18 cellular contexts compared by ENCODE assay signal in the genomic region with DNA sequence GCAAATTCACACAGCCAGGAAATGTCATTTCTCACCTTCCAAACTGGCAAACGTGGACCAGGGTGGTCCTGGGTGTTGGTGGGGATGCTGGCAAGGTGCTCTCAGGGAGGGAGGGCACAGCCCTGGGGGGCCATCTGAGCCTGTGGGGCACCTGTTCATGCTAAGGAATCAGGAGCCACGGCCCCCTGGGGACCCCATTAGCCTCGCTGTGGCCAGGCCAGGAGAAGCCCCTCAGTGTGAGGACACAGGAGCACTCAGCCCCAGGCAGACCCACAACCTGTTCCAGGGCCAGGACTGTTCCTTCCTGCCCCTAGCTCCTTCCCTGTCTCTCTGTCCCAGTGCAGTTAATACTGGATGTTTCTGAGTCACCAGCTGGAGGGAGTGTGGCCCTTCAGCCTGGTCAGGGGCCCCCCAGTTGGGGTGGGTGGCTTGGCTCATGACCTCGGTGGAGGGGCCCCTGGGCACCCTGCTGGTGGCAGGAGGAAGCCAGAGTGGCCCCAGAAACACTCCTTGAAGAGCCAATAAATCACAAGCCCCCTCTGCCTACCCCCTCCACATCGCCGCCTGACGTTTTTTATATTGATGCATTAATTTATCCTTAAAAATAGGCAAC. TPM values are rescaled to one million over a fixed set of nuclear protein-coding genes. Genes with fewer than 3 reads are reported as not detected.
DNase-seq lines count a peak whose midpoint lies in the region; ATAC-seq, FAIRE-seq and TF ChIP-seq lines count a peak whose summit lies in the region.
"Had no signal": no experiment of that assay in that cellular context is flagged by ENCODE, and none has a peak within 500 bp of the region (broad histone marks: within the 10 kb centered on the region; RNA-seq: fewer than 3 reads in every experiment).

No MANE protein-coding gene starts in this region.

- in situ Hi-C loops in K562 (cut with MboI), result no loop called here
- in situ Hi-C loops in GM13977 (cut with MboI; ENCODE audit: low pct_unique_long_range_greater_than_20kb, low sequenced_read_pairs, unreplicated experiment), result no loop called here

- no peaks in the 10 kb centered on the region for H3K9me3 ChIP-seq in CD4-positive, CD25-positive, alpha-beta regulatory T cell (ENCODE audit: control insufficient read depth in 2 of 2, low read length in 2 of 2)
- H3K9me3 ChIP-seq in H9 (ENCODE audit: control insufficient read depth, low read depth, low read length), result no peaks in the 10 kb centered on the region
- H3K9me3 ChIP-seq in K562 (replicated peaks; ENCODE audit: control insufficient read depth, insufficient read depth, low read depth, low read length), result no peaks in the 10 kb centered on the region
- H3K9me3 ChIP-seq: right atrium auricular region had no signal

- TF ChIP-seq RAD21 in K562 (CRISPR knock-in tag; conservative IDR thresholded peaks at IDR 0.05 in 1 of 2, IDR thresholded peaks at IDR 0.05 in 1 of 2), result no peak

- DNase-seq in CD4-positive, CD25-positive, alpha-beta regulatory T cell, result no peak
- DNase-seq in H9, result no peak
- no peak for DNase-seq in K562 (ENCODE audit: extremely low read depth in 1 of 4, low spot score in 3 of 4)
- no peak for DNase-seq in natural killer cell treated with Interleukin-12 subunit alpha and Interleukin-12 subunit beta and Interleukin-15 and Interleukin-18, amount 100 ng/mL, for 72 hours (ENCODE audit: low spot score)
- no peak for DNase-seq in NCI-H2196 treated with DMSO at 0.1 percent for 48 hours (lab: John Stamatoyannopoulos, UW; ENCODE audit: unreplicated experiment)
- no peak for DNase-seq in SKM-1 treated with dmso at 0.1 percent for 144 hours (lab: John Stamatoyannopoulos, UW; ENCODE audit: unreplicated experiment)
- no peak for DNase-seq in cerebellum (ENCODE audit: low spot score)
- no peak for DNase-seq in GM13977 (ENCODE audit: low spot score)
- DNase-seq: activated effector memory CD4-positive, alpha-beta T cell treated with anti-CD3 and anti-CD28 coated beads, Interleukin-2, amount 50 U/mL, for 16 hours; foreskin melanocyte; GOT3; kidney; NCI-H1436 treated with DMSO at 0.1 percent for 48 hours; NCI-H446; stimulated activated naive CD4-positive, alpha-beta T cell treated with Interleukin-2 at 50 U/mL for 16 hours had no signal

- no peak for TF ChIP-seq EP300 in K562 (IDR thresholded peaks at IDR 0.05; ENCODE audit: low read length)

- CTCF ChIA-PET in K562 (lab: Yijun Ruan, JAX; ENCODE audit: low intra/inter-chr PET ratio), result no interaction called here

- H4K20me1 ChIP-seq in H9 (ENCODE audit: control insufficient read depth, insufficient read depth, insufficient read length), result no peaks in the 10 kb centered on the region
- H4K20me1 ChIP-seq in K562 (replicated peaks; ENCODE audit: control insufficient read depth, insufficient read depth, low read length), result no peaks in the 10 kb centered on the region

- no peak overlapping the region for H2BK5ac ChIP-seq in H9 (ENCODE audit: insufficient read length, low read length)

- no peak overlapping the region for H3K18ac ChIP-seq in H9 (ENCODE audit: insufficient read length, low read depth, low read length)

- H3K27me3 Mint-ChIP-seq in CD4-positive, CD25-positive, alpha-beta regulatory T cell, result no peaks in the 10 kb centered on the region
- peaks cover 61% of the 10 kb centered on the region for H3K27me3 Mint-ChIP-seq in H9 (ENCODE audit: low read depth)
- H3K27me3 Mint-ChIP-seq in natural killer cell treated with Interleukin-12 subunit alpha and Interleukin-12 subunit beta and Interleukin-15 and Interleukin-18, amount 100 ng/mL, for 72 hours, result peaks cover 7 to 11% of the 10 kb centered on the region in 2 donors

- no peaks in the 10 kb centered on the region for H3K9me3 Mint-ChIP-seq in CD4-positive, CD25-positive, alpha-beta regulatory T cell
- no peaks in the 10 kb centered on the region for H3K9me3 Mint-ChIP-seq in H9
- no peaks in the 10 kb centered on the region for H3K9me3 Mint-ChIP-seq in natural killer cell treated with Interleukin-12 subunit alpha and Interleukin-12 subunit beta and Interleukin-15 and Interleukin-18, amount 100 ng/mL, for 72 hours

- no CpG with 5 or more reads among the region's 7 CpGs for WGBS in H9 (ENCODE audit: extremely low coverage, insufficient read length, low lambda C conversion rate)
- 65% methylated on average over 7 of the region's 7 CpGs for WGBS in K562 (ENCODE audit: insufficient coverage, low coverage, missing lambda C conversion rate)

- no peak overlapping the region for H2BK120ac ChIP-seq in H9 (ENCODE audit: low read depth, low read length, poor library complexity, severe bottlenecking)

- no peak overlapping the region for H3K27ac Mint-ChIP-seq in CD4-positive, CD25-positive, alpha-beta regulatory T cell
- peak overlapping the region in 1 of 3 experiments; percentile 76; a peak in 1 of 7 replicates for H3K27ac Mint-ChIP-seq in H9
- peak overlapping the region; percentile 16 to 19 for H3K27ac Mint-ChIP-seq in natural killer cell treated with Interleukin-12 subunit alpha and Interleukin-12 subunit beta and Interleukin-15 and Interleukin-18, amount 100 ng/mL, for 72 hours

- ATAC-seq in CD4-positive, CD25-positive, alpha-beta regulatory T cell (ENCODE audit: low read depth in 2 of 2), result no peak
- ATAC-seq in K562, result no peak
- ATAC-seq in natural killer cell treated with Interleukin-12 subunit alpha and Interleukin-12 subunit beta and Interleukin-15 and Interleukin-18, amount 100 ng/mL, for 72 hours, result no peak

- H3K4ac ChIP-seq in H9 (ENCODE audit: low read depth, low read length), result no peak overlapping the region

- no peak overlapping the region for H2BK20ac ChIP-seq in H9 (ENCODE audit: low read depth, low read length, poor library complexity, severe bottlenecking)

- no peak for TF ChIP-seq POLR2A in K562 (conservative IDR thresholded peaks at IDR 0.05)

- H3K27me3 ChIP-seq in CD4-positive, CD25-positive, alpha-beta regulatory T cell (ENCODE audit: control insufficient read depth, insufficient read depth, low read length), result no peaks in the 10 kb centered on the region
- H3K27me3 ChIP-seq in H9 (ENCODE audit: insufficient read depth, low read length), result no peaks in the 10 kb centered on the region; the same call in 1 of the 2 replicates
- no peaks in the 10 kb centered on the region for H3K27me3 ChIP-seq in K562 (ENCODE audit: control insufficient read depth in 2 of 2, insufficient read depth in 2 of 2, low read length in 2 of 2)
- H3K27me3 ChIP-seq: right atrium auricular region had no signal

- H3K36me3 Mint-ChIP-seq in CD4-positive, CD25-positive, alpha-beta regulatory T cell, result no peaks in the 10 kb centered on the region
- H3K36me3 Mint-ChIP-seq in H9 (ENCODE audit: insufficient read depth in 1 of 3, low read depth in 3 of 3), result no peaks in the 10 kb centered on the region
- H3K36me3 Mint-ChIP-seq in natural killer cell treated with Interleukin-12 subunit alpha and Interleukin-12 subunit beta and Interleukin-15 and Interleukin-18, amount 100 ng/mL, for 72 hours, result no peaks in the 10 kb centered on the region

- no peak overlapping the region for H3K4me3 ChIP-seq in CD4-positive, CD25-positive, alpha-beta regulatory T cell (ENCODE audit: low read depth, low read length)
- H3K4me3 ChIP-seq in K562, result no peak overlapping the region
- H3K4me3 ChIP-seq: right atrium auricular region had no signal

- intact Hi-C loops in K562 (cut with micrococcal nuclease), result loop anchor here (10.0 kb wide), 1 partner anchor 195 kb away; a partner anchor contains a TSS

- H3K9ac ChIP-seq in H9 (ENCODE audit: extremely low read depth, insufficient read length, low read length) (no peak overlapping the region), K562 (ENCODE audit: insufficient read depth in 1 of 2, low read depth in 2 of 2, low read length in 2 of 2) (peak overlapping the region in 1 of 2 experiments; percentile 61; a peak in 2 of 4 replicates)
- H3K9ac ChIP-seq: KMS-11 had no signal

- no TSS peak for BruUV-seq in K562 (replicated peaks; lab: Mats Ljungman, UMichigan)

- 0 out of 2 replicates have a peak overlapping the region, but pooled peaks have one; percentile 1 for H3K14ac ChIP-seq in H9 (ENCODE audit: insufficient read depth, low read length)

- H3K4me1 ChIP-seq in CD4-positive, CD25-positive, alpha-beta regulatory T cell (ENCODE audit: control insufficient read depth, insufficient read depth, low read length, poor library complexity, severe bottlenecking), result peaks cover 11% of the 10 kb centered on the region
- H3K4me1 ChIP-seq in H9 (ENCODE audit: insufficient read depth, low read length) (peaks cover 3% of the 10 kb centered on the region; the same call in 1 of the 2 replicates), K562 (replicated peaks in 1 of 2; ENCODE audit: control insufficient read depth in 2 of 2, insufficient read depth in 2 of 2, low read length in 2 of 2) (peaks cover 9 to 55% of the 10 kb centered on the region in 2 experiments; a peak in 4 of 5 replicates)

- H3K79me1 ChIP-seq in H9 (ENCODE audit: insufficient read depth, low read depth, low read length, poor library complexity, severe bottlenecking), result no peaks in the 10 kb centered on the region

- H3K4me1 Mint-ChIP-seq in CD4-positive, CD25-positive, alpha-beta regulatory T cell, result peaks cover 0 to 8% (median 0%) of the 10 kb centered on the region in 4 donors
- H3K4me1 Mint-ChIP-seq in H9, result peaks cover 32 to 40% of the 10 kb centered on the region in 2 experiments
- H3K4me1 Mint-ChIP-seq in natural killer cell treated with Interleukin-12 subunit alpha and Interleukin-12 subunit beta and Interleukin-15 and Interleukin-18, amount 100 ng/mL, for 72 hours (ENCODE audit: low read depth in 2 of 2), result peaks cover 0 to 8% of the 10 kb centered on the region in 2 donors

- no peak overlapping the region for H2BK15ac ChIP-seq in H9 (ENCODE audit: low read depth, low read length)

- H3K27ac ChIP-seq in CD4-positive, CD25-positive, alpha-beta regulatory T cell (ENCODE audit: insufficient read depth, low read length, poor library complexity, severe bottlenecking), result no peak overlapping the region
- H3K27ac ChIP-seq in H9 (ENCODE audit: insufficient read length, low read depth, low read length), result no peak overlapping the region
- H3K27ac ChIP-seq in K562 (ENCODE audit: extremely low read depth, low read depth, low read length), result no peak overlapping the region
- H3K27ac ChIP-seq: KMS-11, right atrium auricular region had no signal

- no peaks in the 10 kb centered on the region for H3K9me1 ChIP-seq in K562 (ENCODE audit: control insufficient read depth, insufficient read depth, low read length)

- no peak overlapping the region for H3K56ac ChIP-seq in H9 (ENCODE audit: insufficient read length, low read depth, low read length)

- H4K91ac ChIP-seq in H9 (ENCODE audit: insufficient read length, low read depth, low read length), result no peak overlapping the region

- H3K79me2 ChIP-seq in H9 (ENCODE audit: insufficient read depth, low read length) (no peaks in the 10 kb centered on the region), K562 (ENCODE audit: control insufficient read depth, insufficient read depth, low read length) (peaks cover 11% of the 10 kb centered on the region; the same call in 2 of the 3 replicates)

- H2AFZ ChIP-seq in H9 (ENCODE audit: low read length) (no peak overlapping the region), K562 (ENCODE audit: low read depth, low read length) (no peak overlapping the region)

- no peak overlapping the region for H3K23ac ChIP-seq in H9 (ENCODE audit: insufficient read length, low read depth, low read length)

- H3K36me3 ChIP-seq in CD4-positive, CD25-positive, alpha-beta regulatory T cell (ENCODE audit: control insufficient read depth, insufficient read depth, low read length), result no peaks in the 10 kb centered on the region
- H3K36me3 ChIP-seq in K562 (ENCODE audit: control insufficient read depth, insufficient read depth, low read length), result no peaks in the 10 kb centered on the region
- H3K36me3 ChIP-seq: right atrium auricular region had no signal

- H2AK5ac ChIP-seq in H9 (ENCODE audit: insufficient read length, low read length), result no peak overlapping the region

- POLR2A ChIA-PET in K562 (lab: Yijun Ruan, JAX), result interaction anchor here (0.5 to 3.1 kb wide), 10 partner anchors 10 to 311 kb away, joined by 3 to 18 read pairs (median 5); a partner anchor contains a TSS

- no peak overlapping the region for H3T11ph ChIP-seq in H9 (ENCODE audit: low read length)

- no peak overlapping the region for H4K8ac ChIP-seq in H9 (replicated peaks; ENCODE audit: insufficient read length, low read depth, low read length)

- FAIRE-seq in K562 (lab: Jason Lieb, UNC), result no peak
- FAIRE-seq: bronchial epithelial cell, kidney had no signal

- H4K5ac ChIP-seq in H9 (ENCODE audit: insufficient read length, low read depth, low read length), result no peak overlapping the region

- H2BK12ac ChIP-seq in H9 (ENCODE audit: insufficient read length, low read depth, low read length), result no peak overlapping the region

- H3K4me3 Mint-ChIP-seq in CD4-positive, CD25-positive, alpha-beta regulatory T cell, result peak overlapping the region in 3 of 4 donors; percentile 74 to 92 (median 88)
- H3K4me3 Mint-ChIP-seq in H9, result peak overlapping the region; percentile 48 to 69
- peak overlapping the region; percentile 47 for H3K4me3 Mint-ChIP-seq in natural killer cell treated with Interleukin-12 subunit alpha and Interleukin-12 subunit beta and Interleukin-15 and Interleukin-18, amount 100 ng/mL, for 72 hours

- no peak for TF ChIP-seq CTCF in H9 (conservative IDR thresholded peaks at IDR 0.05)
- TF ChIP-seq CTCF in K562 (IDR thresholded peaks at IDR 0.05 in 2 of 3, conservative IDR thresholded peaks at IDR 0.05 in 1 of 3; ENCODE audit: insufficient read depth in 2 of 3, low read depth in 1 of 3, low read length in 3 of 3), result no peak
- TF ChIP-seq CTCF in GM13977 (IDR thresholded peaks at IDR 0.05; ENCODE audit: extremely low read depth, insufficient read depth, missing control alignments), result no peak

- H3K23me2 ChIP-seq in H9 (ENCODE audit: insufficient read length, low read depth, low read length, poor library complexity, severe bottlenecking), result peaks cover 5% of the 10 kb centered on the region

- H3K4me2 ChIP-seq in H9 (ENCODE audit: insufficient read depth, insufficient read length, low read length) (peak overlapping the region; percentile 16), K562 (ENCODE audit: insufficient read depth, low read length) (no peak overlapping the region)
- H3K4me2 ChIP-seq: KMS-11 had no signal

RNA-seq across cellular contexts. Expression of a gene that starts 22.5 kb away (rescaled TPM):
- total RNA-seq in CD4-positive, CD25-positive, alpha-beta regulatory T cell, result 1,684 TPM
- polyA plus RNA-seq in CD4-positive, CD25-positive, alpha-beta regulatory T cell, result 1,000 to 10,000 TPM; 1,881 to 2,724 (median 2,486) TPM
- total RNA-seq in H9 (2021) (4,136 and 4,160 TPM in 2 replicates), K562 (2014; rRNA removed) (1,572 and 2,328 TPM in 2 replicates), K562 (2014; rRNA removed; fragmentation: Illumina TruSeq; extraction: Trizol) (512 and 566 TPM in 2 replicates), K562 (2015; rRNA removed; fragmentation: Illumina TruSeq; extraction: Trizol) (568 and 574 TPM in 2 replicates), K562 (2021) (1,775 and 1,801 TPM in 2 replicates), cerebellum (4,386 TPM)
- 264 and 482 TPM in 2 replicates for total RNA-seq in K562 (2011; cell fraction: chromatin; rRNA removed; ENCODE audit: low replicate concordance)
- total RNA-seq in K562 (2011; cell fraction: nucleolus; rRNA removed), result 393 and 500 TPM in 2 replicates
- total RNA-seq in K562 (2011; cell fraction: nucleoplasm; rRNA removed), result 388 and 427 TPM in 2 replicates
- polyA plus RNA-seq in K562 (2011; rRNA removed) (224 and 602 TPM in 2 replicates), K562 (2014; fragmentation: Illumina TruSeq; extraction: Trizol) (990 and 2,987 TPM in 2 replicates), K562 (2014; fragmentation: Nextera tagmentation; extraction: Ambion mirVana) (100 to 1,000 TPM; 259 to 386 TPM), K562 (2014; rRNA removed) (831 and 1,109 TPM in 2 replicates)
- 901 and 1,415 TPM in 2 replicates for polyA plus RNA-seq in K562 (2011; cell fraction: cytosol; rRNA removed)
- polyA plus RNA-seq in K562 (2011; cell fraction: nucleus; rRNA removed), result 1,206 and 1,333 TPM in 2 replicates
- 1,311 and 3,206 TPM in 2 replicates for polyA plus RNA-seq in K562 (2012)
- 205 and 410 TPM in 2 replicates for polyA minus RNA-seq in K562 (2011; rRNA and poly(A)+ RNA removed)
- 580 and 1,178 TPM in 2 replicates for polyA minus RNA-seq in K562 (2011; cell fraction: cytosol; rRNA and poly(A)+ RNA removed)
- 230 and 388 TPM in 2 replicates for polyA minus RNA-seq in K562 (2011; cell fraction: nucleus; rRNA and poly(A)+ RNA removed)
- 1,000 to 10,000 TPM; 4,962 to 5,145 TPM for total RNA-seq in natural killer cell treated with Interleukin-12 subunit alpha and Interleukin-12 subunit beta and Interleukin-15 and Interleukin-18, amount 100 ng/mL, for 72 hours

RNA-seq across cellular contexts. Expression of a gene that starts 38.1 kb away (rescaled TPM):
- 0.74 TPM for total RNA-seq in CD4-positive, CD25-positive, alpha-beta regulatory T cell
- polyA plus RNA-seq in CD4-positive, CD25-positive, alpha-beta regulatory T cell, result under 1 TPM in 1 of 4 donors, not detected in 3; 0.17 TPM
- 1.0 and 1.6 TPM in 2 replicates for total RNA-seq in H9 (2021)
- 0.23 TPM in 1 of 2 replicates, not detected in the other for total RNA-seq in K562 (2011; cell fraction: chromatin; rRNA removed; ENCODE audit: low replicate concordance)
- 0.26 and 0.33 TPM in 2 replicates for total RNA-seq in K562 (2011; cell fraction: nucleolus; rRNA removed)
- 0.37 TPM in 1 of 2 replicates, not detected in the other for total RNA-seq in K562 (2011; cell fraction: nucleoplasm; rRNA removed)
- total RNA-seq in K562 (2014; rRNA removed), result not detected in 2 replicates
- not detected in 2 replicates for total RNA-seq in K562 (2014; rRNA removed; fragmentation: Illumina TruSeq; extraction: Trizol)
- not detected in 2 replicates for total RNA-seq in K562 (2015; rRNA removed; fragmentation: Illumina TruSeq; extraction: Trizol)
- total RNA-seq in K562 (2021), result not detected in 2 replicates
- polyA plus RNA-seq in K562 (2011; rRNA removed), result not detected in 2 replicates
- polyA plus RNA-seq in K562 (2011; cell fraction: cytosol; rRNA removed), result not detected in 2 replicates
- polyA plus RNA-seq in K562 (2011; cell fraction: nucleus; rRNA removed), result 0.14 TPM in 1 of 2 replicates, not detected in the other
- 0.25 and 0.30 TPM in 2 replicates for polyA plus RNA-seq in K562 (2012)
- polyA plus RNA-seq in K562 (2014; fragmentation: Illumina TruSeq; extraction: Trizol), result not detected in 2 replicates
- not detected for polyA plus RNA-seq in K562 (2014; fragmentation: Nextera tagmentation; extraction: Ambion mirVana)
- 0.08 TPM in 1 of 2 replicates, not detected in the other for polyA plus RNA-seq in K562 (2014; rRNA removed)
- not detected in 2 replicates for polyA minus RNA-seq in K562 (2011; rRNA and poly(A)+ RNA removed)
- polyA minus RNA-seq in K562 (2011; cell fraction: cytosol; rRNA and poly(A)+ RNA removed), result not detected in 2 replicates
- polyA minus RNA-seq in K562 (2011; cell fraction: nucleus; rRNA and poly(A)+ RNA removed), result 0.13 TPM in 1 of 2 replicates, not detected in the other
- under 1 TPM; 0.21 to 0.64 TPM for total RNA-seq in natural killer cell treated with Interleukin-12 subunit alpha and Interleukin-12 subunit beta and Interleukin-15 and Interleukin-18, amount 100 ng/mL, for 72 hours
- total RNA-seq in cerebellum, result 4.0 TPM

Comparison
In these comparisons a context has a peak if more than half of its experiments do, and no peak if none do; other contexts are left out.
1. H3K27ac Mint-ChIP-seq: peak in natural killer cell treated with Interleukin-12 subunit alpha and Interleukin-12 subunit beta and Interleukin-15 and Interleukin-18, amount 100 ng/mL, for 72 hours (2 of 2); none in CD4-positive, CD25-positive, alpha-beta regulatory T cell (0 of 3).
2. Peak in every context shown above with its lines, with median percentiles within 50 percentile points of each other: H3K4me3 Mint-ChIP-seq.